In genomic region chr6:16684896-16685554, GRCh38 we compare ENCODE assay signal across 8 cellular contexts.
DNase-seq lines count a peak whose midpoint lies in the region; ATAC-seq, FAIRE-seq and TF ChIP-seq lines count a peak whose summit lies in the region.

No MANE protein-coding gene starts in this region.

- H3K27ac ChIP-seq in BLaER1 (no peak overlapping the region), neuronal stem cell (replicated peaks; ENCODE audit: low read length) (no peak overlapping the region)

- no peak overlapping the region for H3K18ac ChIP-seq in neuronal stem cell (ENCODE audit: low read length)

- peak; percentile 59 for ATAC-seq in GM21825 (IDR thresholded peaks at IDR 0.05; ENCODE audit: unreplicated experiment)
- ATAC-seq in GM21723 (IDR thresholded peaks at IDR 0.05; ENCODE audit: unreplicated experiment): no peak

- no CpG with 5 or more reads among the region's 7 CpGs for WGBS in neuronal stem cell (ENCODE audit: extremely low coverage in 2 of 2, insufficient read length in 2 of 2, insufficient replicate concordance in 1 of 2), 2 donors

- no peak overlapping the region for H3K9ac ChIP-seq in BLaER1
- H3K9ac ChIP-seq in neuronal stem cell (ENCODE audit: low read depth, low read length, poor library complexity): no peak overlapping the region

- H3K27me3 ChIP-seq in BLaER1 (no peaks in the 10 kb centered on the region), bronchial epithelial cell (ENCODE audit: control insufficient read depth, insufficient read depth, low read length) (no peaks in the 10 kb centered on the region), neuronal stem cell (ENCODE audit: control insufficient read depth in 3 of 3, insufficient read depth in 3 of 3, low read depth in 1 of 3, low read length in 3 of 3) (no peaks in the 10 kb centered on the region)

- no peak overlapping the region for H3K23ac ChIP-seq in neuronal stem cell (ENCODE audit: low read depth, low read length, poor library complexity)

- H3K4me1 ChIP-seq in BLaER1 (peaks cover 31% of the 10 kb centered on the region), neuronal stem cell (ENCODE audit: control insufficient read depth in 2 of 2, insufficient read depth in 1 of 2, low read depth in 1 of 2, low read length in 2 of 2) (peaks cover 6 to 10% of the 10 kb centered on the region in 2 donors)

- no peak overlapping the region for H4K91ac ChIP-seq in neuronal stem cell (ENCODE audit: low read depth, low read length, poor library complexity)

- H2BK5ac ChIP-seq in neuronal stem cell (ENCODE audit: low read length): no peak overlapping the region

- FAIRE-seq in bronchial epithelial cell (lab: Jason Lieb, UNC): no peak

- H3K9me3 ChIP-seq in BLaER1 (no peaks in the 10 kb centered on the region), neuronal stem cell (replicated peaks in 1 of 2; ENCODE audit: control insufficient read depth in 2 of 2, insufficient read depth in 1 of 2, low read depth in 1 of 2, low read length in 2 of 2) (no peaks in the 10 kb centered on the region)

- H2BK15ac ChIP-seq in neuronal stem cell (ENCODE audit: low read length): no peak overlapping the region

- peaks cover 32% of the 10 kb centered on the region for H4K20me1 ChIP-seq in BLaER1

- no peak overlapping the region for H2AFZ ChIP-seq in neuronal stem cell (ENCODE audit: low read length)

- no peak overlapping the region for H2BK12ac ChIP-seq in neuronal stem cell (ENCODE audit: low read length)

- peak overlapping the region; percentile 71 for H3K4me2 ChIP-seq in BLaER1
- H3K4me2 ChIP-seq in neuronal stem cell (ENCODE audit: insufficient read depth, low read length, poor library complexity, severe bottlenecking): no peak overlapping the region

- no peak overlapping the region for H3K4ac ChIP-seq in neuronal stem cell (ENCODE audit: low read length)

- H3K36me3 ChIP-seq in BLaER1: no peaks in the 10 kb centered on the region
- no peaks in the 10 kb centered on the region for H3K36me3 ChIP-seq in bronchial epithelial cell (ENCODE audit: control insufficient read depth, insufficient read depth, low read length)
- no peaks in the 10 kb centered on the region for H3K36me3 ChIP-seq in neuronal stem cell (replicated peaks in 1 of 2; ENCODE audit: control insufficient read depth in 2 of 2, insufficient read depth in 2 of 2, low read length in 2 of 2)

- DNase-seq in T-helper 22 cell (ENCODE audit: low read depth) (peak; percentile 66), bronchial epithelial cell (ENCODE audit: low read depth) (peak; percentile 95), SKM-1 treated with dmso at 0.1 percent for 144 hours (lab: John Stamatoyannopoulos, UW; ENCODE audit: unreplicated experiment) (no peak), neuronal stem cell (ENCODE audit: low spot score) (no peak)
- peak; percentile 80 to 92 (median 86) for DNase-seq in stimulated activated CD4-positive, alpha-beta T cell treated with anti-CD3 and anti-CD28 coated beads, TNF-alpha, amount 100 ng/mL, for 24 hours (ENCODE audit: low read depth in 3 of 3)

- H3K14ac ChIP-seq in neuronal stem cell (ENCODE audit: low read length): no peak overlapping the region

- H3K79me1 ChIP-seq in neuronal stem cell (ENCODE audit: low read depth, low read length): no peaks in the 10 kb centered on the region

- TF ChIP-seq CTCF in bronchial epithelial cell (IDR thresholded peaks at IDR 0.05; ENCODE audit: insufficient read depth, low read length, severe bottlenecking): no peak

- H2BK120ac ChIP-seq in neuronal stem cell (ENCODE audit: low read depth, low read length): no peak overlapping the region

- H3K4me3 ChIP-seq in BLaER1: no peak overlapping the region
- no peak overlapping the region for H3K4me3 ChIP-seq in bronchial epithelial cell (ENCODE audit: low read depth, low read length)
- no peak overlapping the region for H3K4me3 ChIP-seq in neuronal stem cell (ENCODE audit: low read length in 2 of 2)

- no peak overlapping the region for H2AK5ac ChIP-seq in neuronal stem cell (ENCODE audit: low read depth, low read length)

- H4K8ac ChIP-seq in neuronal stem cell (ENCODE audit: low read depth, low read length): no peak overlapping the region

Comparison
In these comparisons a context has a peak if more than half of its experiments do, and no peak if none do; other contexts are left out.
1. DNase-seq: peak in T-helper 22 cell (single experiment), bronchial epithelial cell (single experiment) and stimulated activated CD4-positive, alpha-beta T cell treated with anti-CD3 and anti-CD28 coated beads, TNF-alpha, amount 100 ng/mL, for 24 hours (3 of 3); none in SKM-1 treated with dmso at 0.1 percent for 144 hours (single experiment) and neuronal stem cell (single experiment).